ENCODE assay signal across 1 cellular context in the genomic region with DNA sequence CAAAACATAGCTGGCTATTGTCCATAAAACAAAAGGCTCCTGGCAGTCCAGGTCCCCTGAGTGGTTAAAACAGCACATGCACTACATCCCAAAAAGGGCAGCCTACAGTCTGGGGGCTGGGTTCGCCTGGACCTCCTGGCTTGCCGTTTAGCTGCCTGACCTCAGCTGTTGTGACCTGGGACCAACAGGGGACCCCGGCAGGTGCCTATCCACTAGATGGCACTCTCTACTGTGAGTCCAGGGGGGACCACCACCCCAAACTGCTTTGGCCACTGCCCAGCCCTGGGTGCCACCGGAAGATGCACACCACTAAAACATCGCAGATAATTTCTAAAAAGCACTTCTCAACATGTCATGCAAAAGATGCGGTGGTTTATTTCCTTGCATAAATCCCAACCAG.
TF ChIP-seq lines count a peak whose summit lies in the region.

No MANE protein-coding gene starts in this region.

TF ChIP-seq in GM23338, 12 proteins besides CTCF, POLR2A, EP300 and RAD21:
- TF ChIP-seq ZNF462 (CRISPR knock-in tag; IDR thresholded peaks at IDR 0.05) = no peak
- no peak for TF ChIP-seq CREB1 (CRISPR knock-in tag; IDR thresholded peaks at IDR 0.05; ENCODE audit: low read depth)
- no peak for TF ChIP-seq EZH2phosphoT487 (IDR thresholded peaks at IDR 0.05; ENCODE audit: unreplicated experiment)
- TF ChIP-seq, protein P1, sequence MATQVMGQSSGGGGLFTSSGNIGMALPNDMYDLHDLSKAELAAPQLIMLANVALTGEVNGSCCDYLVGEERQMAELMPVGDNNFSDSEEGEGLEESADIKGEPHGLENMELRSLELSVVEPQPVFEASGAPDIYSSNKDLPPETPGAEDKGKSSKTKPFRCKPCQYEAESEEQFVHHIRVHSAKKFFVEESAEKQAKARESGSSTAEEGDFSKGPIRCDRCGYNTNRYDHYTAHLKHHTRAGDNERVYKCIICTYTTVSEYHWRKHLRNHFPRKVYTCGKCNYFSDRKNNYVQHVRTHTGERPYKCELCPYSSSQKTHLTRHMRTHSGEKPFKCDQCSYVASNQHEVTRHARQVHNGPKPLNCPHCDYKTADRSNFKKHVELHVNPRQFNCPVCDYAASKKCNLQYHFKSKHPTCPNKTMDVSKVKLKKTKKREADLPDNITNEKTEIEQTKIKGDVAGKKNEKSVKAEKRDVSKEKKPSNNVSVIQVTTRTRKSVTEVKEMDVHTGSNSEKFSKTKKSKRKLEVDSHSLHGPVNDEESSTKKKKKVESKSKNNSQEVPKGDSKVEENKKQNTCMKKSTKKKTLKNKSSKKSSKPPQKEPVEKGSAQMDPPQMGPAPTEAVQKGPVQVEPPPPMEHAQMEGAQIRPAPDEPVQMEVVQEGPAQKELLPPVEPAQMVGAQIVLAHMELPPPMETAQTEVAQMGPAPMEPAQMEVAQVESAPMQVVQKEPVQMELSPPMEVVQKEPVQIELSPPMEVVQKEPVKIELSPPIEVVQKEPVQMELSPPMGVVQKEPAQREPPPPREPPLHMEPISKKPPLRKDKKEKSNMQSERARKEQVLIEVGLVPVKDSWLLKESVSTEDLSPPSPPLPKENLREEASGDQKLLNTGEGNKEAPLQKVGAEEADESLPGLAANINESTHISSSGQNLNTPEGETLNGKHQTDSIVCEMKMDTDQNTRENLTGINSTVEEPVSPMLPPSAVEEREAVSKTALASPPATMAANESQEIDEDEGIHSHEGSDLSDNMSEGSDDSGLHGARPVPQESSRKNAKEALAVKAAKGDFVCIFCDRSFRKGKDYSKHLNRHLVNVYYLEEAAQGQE (IDR thresholded peaks at IDR 0.05; ENCODE audit: unreplicated experiment) = no peak
- TF ChIP-seq, protein P2, sequence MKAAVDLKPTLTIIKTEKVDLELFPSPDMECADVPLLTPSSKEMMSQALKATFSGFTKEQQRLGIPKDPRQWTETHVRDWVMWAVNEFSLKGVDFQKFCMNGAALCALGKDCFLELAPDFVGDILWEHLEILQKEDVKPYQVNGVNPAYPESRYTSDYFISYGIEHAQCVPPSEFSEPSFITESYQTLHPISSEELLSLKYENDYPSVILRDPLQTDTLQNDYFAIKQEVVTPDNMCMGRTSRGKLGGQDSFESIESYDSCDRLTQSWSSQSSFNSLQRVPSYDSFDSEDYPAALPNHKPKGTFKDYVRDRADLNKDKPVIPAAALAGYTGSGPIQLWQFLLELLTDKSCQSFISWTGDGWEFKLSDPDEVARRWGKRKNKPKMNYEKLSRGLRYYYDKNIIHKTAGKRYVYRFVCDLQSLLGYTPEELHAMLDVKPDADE (IDR thresholded peaks at IDR 0.05) = no peak
- no peak for TF ChIP-seq ZNF331 (CRISPR knock-in tag; IDR thresholded peaks at IDR 0.05; ENCODE audit: low read depth)
